In genomic region chr7:104967088-104967487, GRCh38 we compare ENCODE assay signal across 1 cellular context.
TF ChIP-seq lines count a peak whose summit lies in the region.

No MANE protein-coding gene starts in this region.

TF ChIP-seq in K562, 482 proteins besides CTCF, POLR2A, EP300 and RAD21 (continued from another document and continues in another):
- TF ChIP-seq ZBTB40 (IDR thresholded peaks at IDR 0.05) (no peak), ZBTB40 (CRISPR knock-in tag; IDR thresholded peaks at IDR 0.05) (no peak), ZNF507 (tag; conservative IDR thresholded peaks at IDR 0.05) (no peak), ZKSCAN3 (CRISPR knock-in tag; IDR thresholded peaks at IDR 0.05) (no peak), KAT8 (IDR thresholded peaks at IDR 0.05; ENCODE audit: low read depth) (no peak), POLR3G (IDR thresholded peaks at IDR 0.05; ENCODE audit: extremely low read depth, insufficient read length, insufficient replicate concordance) (no peak), ZSCAN29 (IDR thresholded peaks at IDR 0.05) (no peak), CEBPG (CRISPR knock-in tag; IDR thresholded peaks at IDR 0.05) (no peak), CEBPG (tag; conservative IDR thresholded peaks at IDR 0.05 in 1 of 2, IDR thresholded peaks at IDR 0.05 in 1 of 2) (peak in 1 of 2 experiments; percentile 63; a peak in 2 of 4 replicates), ZNF589 (CRISPR knock-in tag; IDR thresholded peaks at IDR 0.05; ENCODE audit: low read depth) (no peak), ZNF699 (CRISPR knock-in tag; IDR thresholded peaks at IDR 0.05; ENCODE audit: insufficient replicate concordance) (no peak), EP400 (IDR thresholded peaks at IDR 0.05) (no peak), ZNF239 (CRISPR knock-in tag; IDR thresholded peaks at IDR 0.05) (no peak), TRIM24 (IDR thresholded peaks at IDR 0.05) (peak; percentile 96 to 97), ZBTB11 (CRISPR knock-in tag; IDR thresholded peaks at IDR 0.05) (no peak), IFI16 (CRISPR knock-in tag; IDR thresholded peaks at IDR 0.05) (no peak), ZNF511 (CRISPR knock-in tag; IDR thresholded peaks at IDR 0.05) (no peak), SMARCC2 (IDR thresholded peaks at IDR 0.05; ENCODE audit: low read depth) (peak; percentile 77; the same call in 1 of the 2 replicates), MCM3 (IDR thresholded peaks at IDR 0.05) (no peak), ARNT (IDR thresholded peaks at IDR 0.05) (peak in 1 of 2 experiments; percentile 67; a peak in 1 of 4 replicates), ZKSCAN8 (CRISPR knock-in tag; IDR thresholded peaks at IDR 0.05) (no peak), CGGBP1 (CRISPR knock-in tag; IDR thresholded peaks at IDR 0.05) (no peak), BRF2 (IDR thresholded peaks at IDR 0.05; ENCODE audit: borderline replicate concordance, insufficient read depth, insufficient read length) (no peak), SMARCE1 (IDR thresholded peaks at IDR 0.05) (peak; percentile 93), RCOR1 (IDR thresholded peaks at IDR 0.05; ENCODE audit: borderline replicate concordance in 1 of 2, low read depth in 2 of 2, low read length in 2 of 2) (no peak), SMARCB1 (IDR thresholded peaks at IDR 0.05; ENCODE audit: insufficient read length, low read depth) (no peak), DPF2 (IDR thresholded peaks at IDR 0.05) (peak; percentile 95), OTX1 (CRISPR knock-in tag; IDR thresholded peaks at IDR 0.05) (no peak), ZNF785 (CRISPR knock-in tag; IDR thresholded peaks at IDR 0.05) (no peak), THRAP3 (IDR thresholded peaks at IDR 0.05; ENCODE audit: borderline replicate concordance) (no peak), SIRT6 (IDR thresholded peaks at IDR 0.05; ENCODE audit: low read depth, low read length) (no peak), CTCFL (IDR thresholded peaks at IDR 0.05; ENCODE audit: borderline replicate concordance, insufficient read depth, low read depth, low read length, poor library complexity, severe bottlenecking) (no peak), EGR1 (conservative IDR thresholded peaks at IDR 0.05) (no peak; the same call in 1 of the 2 replicates), TBL1XR1 (IDR thresholded peaks at IDR 0.05; ENCODE audit: low read length in 2 of 2) (peak in 1 of 2 experiments; percentile 58; a peak in 1 of 4 replicates), E4F1 (CRISPR knock-in tag; IDR thresholded peaks at IDR 0.05; ENCODE audit: borderline replicate concordance) (no peak), HLTF (IDR thresholded peaks at IDR 0.05) (peak; percentile 82; the same call in 1 of the 2 replicates), MITF (IDR thresholded peaks at IDR 0.05) (no peak)
